In the genomic region with DNA sequence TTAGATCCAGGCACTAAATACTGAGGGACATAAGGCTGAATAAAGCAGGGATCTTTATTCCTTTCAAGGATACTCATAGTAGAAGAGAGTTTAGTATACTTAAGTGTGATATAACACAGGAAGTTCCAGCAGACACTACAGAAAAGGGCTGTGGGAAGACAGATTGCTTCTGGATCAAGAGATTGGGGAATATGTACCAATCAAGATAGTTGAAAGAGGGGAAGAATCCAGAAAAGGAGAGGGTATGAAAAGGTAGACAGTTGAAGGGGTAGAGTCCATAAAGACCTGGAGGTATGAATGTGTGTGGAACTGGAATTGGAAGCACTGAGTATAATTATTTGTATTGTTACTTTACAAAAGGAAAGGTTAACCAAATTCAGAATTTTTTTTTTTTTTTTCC, we compare ENCODE assay signal across 24 cellular contexts.
"Had no signal": no experiment of that assay in that cellular context is flagged by ENCODE, and none has a peak within 500 bp of the region (broad histone marks: within the 10 kb centered on the region; RNA-seq: fewer than 3 reads in every experiment).

No MANE protein-coding gene starts in this region.

- H3K27ac Mint-ChIP-seq: activated CD4-positive, alpha-beta memory T cell treated with anti-CD3 and anti-CD28 coated beads, Interleukin-2, amount 10 ng/mL, durations not matched to agents 7 days and 5 days; activated CD4-positive, alpha-beta T cell treated with anti-CD3 and anti-CD28 coated beads, Interleukin-2, amount 10 ng/mL, durations not matched to agents 24 days and 14 days; activated naive CD4-positive, alpha-beta T cell treated with anti-CD3 and anti-CD28 coated beads for 36 hours; activated naive CD8-positive, alpha-beta T cell treated with anti-CD3 and anti-CD28 coated beads, Interleukin-2, amount 10 ng/mL, durations not matched to agents 7 days and 5 days; activated T-cell treated with anti-CD3 and anti-CD28 coated beads, Interleukin-2, amount 50 U/mL, for 72 hours; nephron progenitor cell; stimulated activated naive B cell treated with anti-CD40 and anti-IgM and Interleukin-4, amounts not matched to agents 10 μg/mL and 1 μg/mL and 100 μg/mL, for 72 hours had no signal

- H2AFZ ChIP-seq: parathyroid adenoma had no signal

- H3K27me3 ChIP-seq: cardiac muscle cell, uterus had no signal

- H3K27ac ChIP-seq: cardiac muscle cell, parathyroid adenoma, transverse colon, uterus had no signal

- H3K36me3 ChIP-seq: cardiac muscle cell, transverse colon, uterus had no signal

- H3K9ac ChIP-seq: parathyroid adenoma had no signal

- H3K9me3 ChIP-seq: transverse colon, uterus had no signal

- DNase-seq: activated CD4-positive, alpha-beta memory T cell treated with anti-CD3 and anti-CD28 coated beads, Interleukin-2, amount 10 ng/mL, durations not matched to agents 7 days and 5 days; activated CD4-positive, alpha-beta T cell treated with anti-CD3 and anti-CD28 coated beads, Interleukin-2, amount 10 ng/mL, durations not matched to agents 24 days and 14 days; activated effector memory CD4-positive, alpha-beta T cell treated with Interleukin-2 at 50 U/mL for 16 hours; activated naive CD4-positive, alpha-beta T cell treated with anti-CD3 and anti-CD28 coated beads for 36 hours; activated naive CD8-positive, alpha-beta T cell treated with anti-CD3 and anti-CD28 coated beads, Interleukin-2, amount 10 ng/mL, durations not matched to agents 7 days and 5 days; activated T-cell treated with anti-CD3 and anti-CD28 coated beads, Interleukin-2, amount 50 U/mL, for 72 hours; amniotic stem cell; dermis blood vessel endothelial cell; effector CD8-positive, alpha-beta T cell; glutamatergic neuron; hypothalamus; left ventricle myocardium superior; mammary epithelial cell; midbrain; nephron progenitor cell; nucleus accumbens; small intestine; stimulated activated CD4-positive, alpha-beta T cell treated with anti-CD3 and anti-CD28 coated beads, Interleukin-15, amount 100 ng/mL, for 24 hours; stimulated activated naive B cell treated with anti-CD40 and anti-IgM and Interleukin-4, amounts not matched to agents 10 μg/mL and 1 μg/mL and 100 μg/mL, for 72 hours; T-helper 2 cell; transverse colon; uterus had no signal

- H3K4me3 Mint-ChIP-seq: stimulated activated naive B cell treated with anti-CD40 and anti-IgM and Interleukin-4, amounts not matched to agents 10 μg/mL and 1 μg/mL and 100 μg/mL, for 72 hours had no signal

- H3K27me3 Mint-ChIP-seq: activated CD4-positive, alpha-beta memory T cell treated with anti-CD3 and anti-CD28 coated beads, Interleukin-2, amount 10 ng/mL, durations not matched to agents 7 days and 5 days had no signal

- H3K4me3 ChIP-seq: cardiac muscle cell, transverse colon, uterus had no signal
